Comparison of ENCODE assay signal across 9 cellular contexts in the genomic region with DNA sequence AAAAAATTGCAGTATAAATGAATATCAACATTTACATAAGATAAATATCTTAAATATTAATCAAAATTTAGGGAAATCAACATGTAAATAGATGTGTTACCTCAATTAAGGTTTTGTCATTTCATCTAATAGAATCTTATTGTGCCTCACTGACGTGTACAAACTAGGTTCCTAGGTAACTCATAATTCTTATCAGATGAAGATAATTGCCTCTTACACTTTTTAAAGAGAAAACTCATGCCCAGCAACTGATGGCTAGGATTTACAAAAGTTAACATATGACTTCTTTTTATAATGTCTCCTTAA. TPM values are rescaled to one million over a fixed set of nuclear protein-coding genes. Genes with fewer than 3 reads are reported as not detected.
DNase-seq lines count a peak whose midpoint lies in the region; ATAC-seq and TF ChIP-seq lines count a peak whose summit lies in the region.
"Had no signal": no experiment of that assay in that cellular context is flagged by ENCODE, and none has a peak within 500 bp of the region (broad histone marks: within the 10 kb centered on the region; RNA-seq: fewer than 3 reads in every experiment).

No MANE protein-coding gene starts in this region.

- H3K4me3 Mint-ChIP-seq in MCF 10A (ENCODE audit: unreplicated experiment), result no peak overlapping the region
- H3K4me3 Mint-ChIP-seq: mesothelial cell of epicardium had no signal

- dilution Hi-C loops in mammary epithelial cell (cut with HindIII; ENCODE audit: low sequenced_read_pairs), result loop anchor here (5.0 kb wide), 1 partner anchor 81 kb away; no protein-coding TSS in a partner anchor

- H3K9me3 ChIP-seq in breast epithelium, result no peaks in the 10 kb centered on the region
- no peaks in the 10 kb centered on the region for H3K9me3 ChIP-seq in mammary epithelial cell (replicated peaks; ENCODE audit: insufficient read depth, low read length)
- H3K9me3 ChIP-seq in aorta (ENCODE audit: control insufficient read depth, low read length), result no peaks in the 10 kb centered on the region
- no peaks in the 10 kb centered on the region for H3K9me3 ChIP-seq in vagina

- no peaks in the 10 kb centered on the region for H3K36me3 Mint-ChIP-seq in MCF 10A (ENCODE audit: insufficient read depth, unreplicated experiment)
- H3K36me3 Mint-ChIP-seq: mesothelial cell of epicardium had no signal

- peaks cover 15% of the 10 kb centered on the region for H3K79me2 ChIP-seq in mammary epithelial cell (ENCODE audit: insufficient read depth, low read length)

- TF ChIP-seq CTCF in MCF 10A (IDR thresholded peaks at IDR 0.05; ENCODE audit: unreplicated experiment), result no peak
- no peak for TF ChIP-seq CTCF in breast epithelium (IDR thresholded peaks at IDR 0.05)
- no peak for TF ChIP-seq CTCF in mammary epithelial cell (conservative IDR thresholded peaks at IDR 0.05 in 1 of 2, IDR thresholded peaks at IDR 0.05 in 1 of 2; ENCODE audit: extremely low read depth in 1 of 2, insufficient read depth in 1 of 2, low read depth in 1 of 2, low read length in 2 of 2)
- TF ChIP-seq CTCF in vagina (IDR thresholded peaks at IDR 0.05), result no peak

- 0% methylated on average over 1 of the region's 1 CpG for WGBS in mammary epithelial cell (ENCODE audit: low coverage, missing lambda C conversion rate)
- WGBS in aorta, 2 donors, result 9 to 23% methylated on average over 1 of the region's 1 CpG

- no peaks in the 10 kb centered on the region for H3K27me3 ChIP-seq in breast epithelium
- no peaks in the 10 kb centered on the region for H3K27me3 ChIP-seq in mammary epithelial cell (ENCODE audit: insufficient read depth, low read length)
- H3K27me3 ChIP-seq in aorta (ENCODE audit: control insufficient read depth in 1 of 2, insufficient read depth in 2 of 2, low read length in 1 of 2), result no peaks in the 10 kb centered on the region
- no peaks in the 10 kb centered on the region for H3K27me3 ChIP-seq in vagina

- H3K4me1 Mint-ChIP-seq in MCF 10A (ENCODE audit: insufficient read depth, unreplicated experiment), result peaks cover 27% of the 10 kb centered on the region

- TF ChIP-seq POLR2A in breast epithelium (IDR thresholded peaks at IDR 0.05) (no peak), vagina (IDR thresholded peaks at IDR 0.05) (no peak)

- H3K4me2 ChIP-seq in mammary epithelial cell (ENCODE audit: insufficient read depth, low read depth, low read length), result peak overlapping the region; percentile 63

- CTCF ChIA-PET in MCF 10A (lab: Yijun Ruan, JAX) (interaction anchor here (0.6 to 4.9 kb wide), 23 partner anchors 8 to 1521 kb away, joined by 3 to 88 read pairs (median 5); partner anchors contain the start of genes FRK and NT5DC1), mammary epithelial cell (lab: Charles Lee; ENCODE audit: low non-redundant PET) (interaction anchor here (0.6 to 1.8 kb wide), 5 partner anchors 25 to 90 kb away, joined by 3 to 26 read pairs (median 8); partner anchors contain the start of genes FRK and NT5DC1)

- H3K9me3 Mint-ChIP-seq in MCF 10A (ENCODE audit: unreplicated experiment), result no peaks in the 10 kb centered on the region

- ATAC-seq in HG02981 (IDR thresholded peaks at IDR 0.05; ENCODE audit: unreplicated experiment), result peak; percentile 1
- no peak for ATAC-seq in aorta (ENCODE audit: low FRiP score)

- no TSS peak for BruUV-seq in MCF 10A (replicated peaks; lab: Mats Ljungman, UMichigan)
- BruUV-seq in mammary epithelial cell (replicated peaks; lab: Mats Ljungman, UMichigan), result no TSS peak

- H3K27ac Mint-ChIP-seq in MCF 10A (ENCODE audit: low read depth, unreplicated experiment), result peak overlapping the region; percentile 75

- POLR2A ChIA-PET in MCF 10A (lab: Yijun Ruan, JAX), result interaction anchor here (0.6 to 3.6 kb wide), 9 partner anchors 12 to 376 kb away, joined by 3 to 40 read pairs (median 5); partner anchors contain the start of genes FRK and NT5DC1

- in situ Hi-C loops in mammary epithelial cell (cut with MboI; ENCODE audit: low sequenced_read_pairs in 2 of 2), result loop anchor here in 1 of 2 donors (5.0 kb wide), 1 partner anchor 86 kb away; no protein-coding TSS in a partner anchor

- H3K4me1 ChIP-seq in breast epithelium (no peaks in the 10 kb centered on the region), mammary epithelial cell (ENCODE audit: insufficient read depth, low read length) (peaks cover 49% of the 10 kb centered on the region), aorta (ENCODE audit: control insufficient read depth in 1 of 2, insufficient read depth in 2 of 2, low read length in 2 of 2) (peaks cover 3 to 17% of the 10 kb centered on the region in 2 donors), vagina (peaks cover 14% of the 10 kb centered on the region)

- H3K27ac ChIP-seq in breast epithelium, result no peak overlapping the region
- peak overlapping the region; percentile 73 for H3K27ac ChIP-seq in mammary epithelial cell (ENCODE audit: insufficient read depth, low read depth, low read length)
- H3K27ac ChIP-seq in aorta (ENCODE audit: low read depth in 1 of 2, low read length in 2 of 2), result no peak overlapping the region
- H3K27ac ChIP-seq in vagina, result no peak overlapping the region

- no peaks in the 10 kb centered on the region for H3K36me3 ChIP-seq in breast epithelium
- H3K36me3 ChIP-seq in mammary epithelial cell (ENCODE audit: insufficient read depth, low read length), result no peaks in the 10 kb centered on the region
- no peaks in the 10 kb centered on the region for H3K36me3 ChIP-seq in aorta (ENCODE audit: control insufficient read depth in 1 of 2, insufficient read depth in 2 of 2, low read length in 1 of 2)
- no peaks in the 10 kb centered on the region for H3K36me3 ChIP-seq in vagina

- H4K20me1 ChIP-seq in mammary epithelial cell (ENCODE audit: insufficient read depth, low read length), result no peaks in the 10 kb centered on the region

- H2AFZ ChIP-seq in mammary epithelial cell (ENCODE audit: low read depth, low read length), result no peak overlapping the region

- H3K4me3 ChIP-seq in breast epithelium (no peak overlapping the region), mammary epithelial cell (replicated peaks in 1 of 3; ENCODE audit: insufficient read depth in 1 of 3, low read depth in 2 of 3, low read length in 3 of 3) (no peak overlapping the region), aorta (ENCODE audit: low read length in 2 of 2) (no peak overlapping the region), vagina (no peak overlapping the region)

- no peak for DNase-seq in MCF 10A (ENCODE audit: unreplicated experiment)
- no peak for DNase-seq in breast epithelium (ENCODE audit: low spot score in 2 of 2)
- peak; percentile 30 for DNase-seq in mammary epithelial cell
- DNase-seq in aorta, result no peak
- DNase-seq in vagina (ENCODE audit: extremely low spot score in 2 of 2), result no peak
- no peak for DNase-seq in middle frontal gyrus (ENCODE audit: extremely low spot score, low spot score)
- no peak for DNase-seq in mesenteric fat pad (ENCODE audit: low spot score)

- intact Hi-C loops in MCF 10A (cut with micrococcal nuclease) (loop anchor here (1.0 kb wide), 2 partner anchors 49 to 86 kb away; partner anchors contain the start of gene FRK), breast epithelium (cut with DNase I; ENCODE audit: low total_unique reads) (no loop called here), mammary epithelial cell (cut with micrococcal nuclease) (loop anchor here (1.0 to 10.0 kb wide), 4 partner anchors 49 to 204 kb away; partner anchors contain the start of gene FRK), aorta (cut with DNase I) (loop anchor here in 1 of 2 donors (2.0 to 5.0 kb wide), 2 partner anchors 51 to 88 kb away; partner anchors contain the start of gene FRK), vagina (cut with DNase I) (loop anchor here (10.0 kb wide), 1 partner anchor 84 kb away; no protein-coding TSS in a partner anchor)

- H3K27me3 Mint-ChIP-seq in MCF 10A (ENCODE audit: insufficient read depth, unreplicated experiment), result no peaks in the 10 kb centered on the region

- peak overlapping the region; percentile 38 for H3K9ac ChIP-seq in mammary epithelial cell (ENCODE audit: insufficient read depth, low read length)

RNA-seq across cellular contexts. Expression of gene FRK, which starts 49.6 kb away (rescaled TPM):
- 0.82 and 0.98 TPM in 2 replicates for total RNA-seq in MCF 10A (2022)
- total RNA-seq in breast epithelium, result 10 to 100 TPM in 1 of 3 donors, 1 to 10 TPM in 1, under 1 TPM in 1; 0.64 to 10.5 (median 5.9) TPM
- total RNA-seq in mammary epithelial cell, result 1 to 10 TPM; 3.2 to 6.2 TPM
- 1.4 TPM for polyA plus RNA-seq in mammary epithelial cell
- polyA minus RNA-seq in mammary epithelial cell, result 7.8 TPM
- 10 to 100 TPM in 1 of 2 donors, 1 to 10 TPM in 1; 9.3 to 18.3 TPM for total RNA-seq in aorta
- 1 to 10 TPM; 1.8 to 2.8 TPM for polyA plus RNA-seq in aorta
- total RNA-seq in vagina, result 3.9 TPM
- 0.80 TPM for total RNA-seq in mesenteric fat pad
